Comparison of ENCODE assay signal across 1 cellular context in the genomic region with DNA sequence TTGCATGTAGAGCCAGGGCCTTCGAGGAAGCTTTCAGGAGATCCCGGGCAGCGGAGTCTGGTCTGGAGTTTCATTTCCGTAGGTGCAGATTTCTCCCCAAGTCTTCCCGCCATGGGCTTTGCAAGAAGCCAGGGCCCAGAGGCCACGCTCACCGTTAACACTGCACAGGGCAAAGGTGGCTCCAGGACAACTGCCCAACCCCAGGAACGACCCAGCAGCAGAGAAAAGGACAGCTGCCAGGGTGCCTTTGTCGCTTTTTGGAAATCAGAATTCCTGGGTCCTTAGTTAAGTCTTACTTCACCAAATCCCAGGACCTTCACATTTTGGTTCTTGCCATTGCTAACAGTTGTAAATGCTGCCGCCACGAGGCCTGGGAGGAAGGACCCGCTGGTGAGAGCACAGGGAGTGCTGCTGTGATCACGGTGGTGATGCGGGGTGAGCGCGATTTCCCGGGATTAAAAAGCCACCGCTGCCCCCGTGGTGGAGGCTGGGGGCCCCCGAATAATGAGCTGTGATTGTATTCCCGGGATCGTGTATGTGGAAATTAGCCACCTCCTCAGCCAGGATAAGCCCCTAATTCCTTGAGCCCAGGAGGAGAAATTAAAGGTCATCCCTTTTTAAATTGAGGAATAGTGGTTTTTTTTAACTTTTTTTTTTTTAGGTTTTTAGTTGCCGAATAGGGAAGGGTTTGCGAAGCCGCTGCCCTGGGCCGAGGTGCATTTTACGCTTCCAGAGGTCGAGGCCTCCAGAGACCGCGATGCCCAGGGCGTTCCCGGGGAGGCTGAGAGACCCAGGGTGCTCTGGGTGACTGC.
TF ChIP-seq lines count a peak whose summit lies in the region.

No MANE protein-coding gene starts in this region.

TF ChIP-seq in WTC11, 78 proteins besides CTCF, POLR2A, EP300 and RAD21 (continued from another document):
- TF ChIP-seq NR2C2 (CRISPR knock-in tag; IDR thresholded peaks at IDR 0.05) (no peak), TEAD1 (CRISPR knock-in tag; IDR thresholded peaks at IDR 0.05) (no peak), ZBTB21 (CRISPR knock-in tag; IDR thresholded peaks at IDR 0.05; ENCODE audit: borderline replicate concordance) (no peak), KAT7 (CRISPR knock-in tag; IDR thresholded peaks at IDR 0.05; ENCODE audit: borderline replicate concordance) (no peak), ZNF532 (CRISPR knock-in tag; IDR thresholded peaks at IDR 0.05; ENCODE audit: borderline replicate concordance) (no peak), GRHL2 (CRISPR knock-in tag; IDR thresholded peaks at IDR 0.05; ENCODE audit: insufficient replicate concordance, severe bottlenecking) (no peak), AFF4 (CRISPR knock-in tag; IDR thresholded peaks at IDR 0.05; ENCODE audit: borderline replicate concordance) (no peak), TEAD4 (CRISPR knock-in tag; IDR thresholded peaks at IDR 0.05) (no peak)
- TF ChIP-seq, protein P1, sequence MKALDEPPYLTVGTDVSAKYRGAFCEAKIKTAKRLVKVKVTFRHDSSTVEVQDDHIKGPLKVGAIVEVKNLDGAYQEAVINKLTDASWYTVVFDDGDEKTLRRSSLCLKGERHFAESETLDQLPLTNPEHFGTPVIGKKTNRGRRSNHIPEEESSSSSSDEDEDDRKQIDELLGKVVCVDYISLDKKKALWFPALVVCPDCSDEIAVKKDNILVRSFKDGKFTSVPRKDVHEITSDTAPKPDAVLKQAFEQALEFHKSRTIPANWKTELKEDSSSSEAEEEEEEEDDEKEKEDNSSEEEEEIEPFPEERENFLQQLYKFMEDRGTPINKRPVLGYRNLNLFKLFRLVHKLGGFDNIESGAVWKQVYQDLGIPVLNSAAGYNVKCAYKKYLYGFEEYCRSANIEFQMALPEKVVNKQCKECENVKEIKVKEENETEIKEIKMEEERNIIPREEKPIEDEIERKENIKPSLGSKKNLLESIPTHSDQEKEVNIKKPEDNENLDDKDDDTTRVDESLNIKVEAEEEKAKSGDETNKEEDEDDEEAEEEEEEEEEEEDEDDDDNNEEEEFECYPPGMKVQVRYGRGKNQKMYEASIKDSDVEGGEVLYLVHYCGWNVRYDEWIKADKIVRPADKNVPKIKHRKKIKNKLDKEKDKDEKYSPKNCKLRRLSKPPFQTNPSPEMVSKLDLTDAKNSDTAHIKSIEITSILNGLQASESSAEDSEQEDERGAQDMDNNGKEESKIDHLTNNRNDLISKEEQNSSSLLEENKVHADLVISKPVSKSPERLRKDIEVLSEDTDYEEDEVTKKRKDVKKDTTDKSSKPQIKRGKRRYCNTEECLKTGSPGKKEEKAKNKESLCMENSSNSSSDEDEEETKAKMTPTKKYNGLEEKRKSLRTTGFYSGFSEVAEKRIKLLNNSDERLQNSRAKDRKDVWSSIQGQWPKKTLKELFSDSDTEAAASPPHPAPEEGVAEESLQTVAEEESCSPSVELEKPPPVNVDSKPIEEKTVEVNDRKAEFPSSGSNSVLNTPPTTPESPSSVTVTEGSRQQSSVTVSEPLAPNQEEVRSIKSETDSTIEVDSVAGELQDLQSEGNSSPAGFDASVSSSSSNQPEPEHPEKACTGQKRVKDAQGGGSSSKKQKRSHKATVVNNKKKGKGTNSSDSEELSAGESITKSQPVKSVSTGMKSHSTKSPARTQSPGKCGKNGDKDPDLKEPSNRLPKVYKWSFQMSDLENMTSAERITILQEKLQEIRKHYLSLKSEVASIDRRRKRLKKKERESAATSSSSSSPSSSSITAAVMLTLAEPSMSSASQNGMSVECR (CRISPR knock-in tag; IDR thresholded peaks at IDR 0.05; ENCODE audit: borderline replicate concordance): no peak
- TF ChIP-seq, protein P2, sequence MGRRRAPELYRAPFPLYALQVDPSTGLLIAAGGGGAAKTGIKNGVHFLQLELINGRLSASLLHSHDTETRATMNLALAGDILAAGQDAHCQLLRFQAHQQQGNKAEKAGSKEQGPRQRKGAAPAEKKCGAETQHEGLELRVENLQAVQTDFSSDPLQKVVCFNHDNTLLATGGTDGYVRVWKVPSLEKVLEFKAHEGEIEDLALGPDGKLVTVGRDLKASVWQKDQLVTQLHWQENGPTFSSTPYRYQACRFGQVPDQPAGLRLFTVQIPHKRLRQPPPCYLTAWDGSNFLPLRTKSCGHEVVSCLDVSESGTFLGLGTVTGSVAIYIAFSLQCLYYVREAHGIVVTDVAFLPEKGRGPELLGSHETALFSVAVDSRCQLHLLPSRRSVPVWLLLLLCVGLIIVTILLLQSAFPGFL (CRISPR knock-in tag; IDR thresholded peaks at IDR 0.05; ENCODE audit: borderline replicate concordance): no peak
- TF ChIP-seq, protein P3, sequence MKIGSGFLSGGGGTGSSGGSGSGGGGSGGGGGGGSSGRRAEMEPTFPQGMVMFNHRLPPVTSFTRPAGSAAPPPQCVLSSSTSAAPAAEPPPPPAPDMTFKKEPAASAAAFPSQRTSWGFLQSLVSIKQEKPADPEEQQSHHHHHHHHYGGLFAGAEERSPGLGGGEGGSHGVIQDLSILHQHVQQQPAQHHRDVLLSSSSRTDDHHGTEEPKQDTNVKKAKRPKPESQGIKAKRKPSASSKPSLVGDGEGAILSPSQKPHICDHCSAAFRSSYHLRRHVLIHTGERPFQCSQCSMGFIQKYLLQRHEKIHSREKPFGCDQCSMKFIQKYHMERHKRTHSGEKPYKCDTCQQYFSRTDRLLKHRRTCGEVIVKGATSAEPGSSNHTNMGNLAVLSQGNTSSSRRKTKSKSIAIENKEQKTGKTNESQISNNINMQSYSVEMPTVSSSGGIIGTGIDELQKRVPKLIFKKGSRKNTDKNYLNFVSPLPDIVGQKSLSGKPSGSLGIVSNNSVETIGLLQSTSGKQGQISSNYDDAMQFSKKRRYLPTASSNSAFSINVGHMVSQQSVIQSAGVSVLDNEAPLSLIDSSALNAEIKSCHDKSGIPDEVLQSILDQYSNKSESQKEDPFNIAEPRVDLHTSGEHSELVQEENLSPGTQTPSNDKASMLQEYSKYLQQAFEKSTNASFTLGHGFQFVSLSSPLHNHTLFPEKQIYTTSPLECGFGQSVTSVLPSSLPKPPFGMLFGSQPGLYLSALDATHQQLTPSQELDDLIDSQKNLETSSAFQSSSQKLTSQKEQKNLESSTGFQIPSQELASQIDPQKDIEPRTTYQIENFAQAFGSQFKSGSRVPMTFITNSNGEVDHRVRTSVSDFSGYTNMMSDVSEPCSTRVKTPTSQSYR (CRISPR knock-in tag; IDR thresholded peaks at IDR 0.05): no peak
